Comparison of ENCODE assay signal across 20 cellular contexts in genomic region chr10:107168739-107169138, GRCh38. TPM values are rescaled to one million over a fixed set of nuclear protein-coding genes. Genes with fewer than 3 reads are reported as not detected.
DNase-seq lines count a peak whose midpoint lies in the region; ATAC-seq, FAIRE-seq and TF ChIP-seq lines count a peak whose summit lies in the region.
"Had no signal": no experiment of that assay in that cellular context is flagged by ENCODE, and none has a peak within 500 bp of the region (broad histone marks: within the 10 kb centered on the region; RNA-seq: fewer than 3 reads in every experiment).

No MANE protein-coding gene starts in this region.

- no peak overlapping the region for H3K4me3 ChIP-seq in HepG2 (replicated peaks in 1 of 3; ENCODE audit: insufficient read depth in 1 of 3, low read depth in 2 of 3, low read length in 3 of 3)
- no peak overlapping the region for H3K4me3 ChIP-seq in right lobe of liver
- H3K4me3 ChIP-seq in K562, result no peak overlapping the region
- H3K4me3 ChIP-seq: BLaER1 had no signal

- POLR2A ChIA-PET in HepG2 (lab: Yijun Ruan, JAX) (no interaction called here), K562 (lab: Yijun Ruan, JAX) (no interaction called here)

- no peaks in the 10 kb centered on the region for H3K9me3 ChIP-seq in HepG2 (ENCODE audit: low read length)
- no peaks in the 10 kb centered on the region for H3K9me3 ChIP-seq in right lobe of liver
- no peaks in the 10 kb centered on the region for H3K9me3 ChIP-seq in K562 (replicated peaks; ENCODE audit: control insufficient read depth, insufficient read depth, low read depth, low read length)
- H3K9me3 ChIP-seq: BE2C, Caco-2 had no signal

- intact Hi-C loops in HepG2 (cut with micrococcal nuclease; ENCODE audit: unreplicated experiment), result no loop called here
- intact Hi-C loops in right lobe of liver (cut with DNase I), result no loop called here
- intact Hi-C loops in K562 (cut with micrococcal nuclease), result no loop called here

- H3K79me2 ChIP-seq in HepG2 (ENCODE audit: insufficient read depth, low read length), result no peaks in the 10 kb centered on the region
- H3K79me2 ChIP-seq in K562 (ENCODE audit: control insufficient read depth, insufficient read depth, low read length), result no peaks in the 10 kb centered on the region

- TF ChIP-seq EP300 in HepG2 (IDR thresholded peaks at IDR 0.05; ENCODE audit: low read depth in 2 of 2, low read length in 2 of 2) (no peak), HepG2 (CRISPR knock-in tag; IDR thresholded peaks at IDR 0.05; ENCODE audit: borderline replicate concordance) (no peak), K562 (IDR thresholded peaks at IDR 0.05; ENCODE audit: low read length) (no peak)

- H4K20me1 ChIP-seq in HepG2 (ENCODE audit: insufficient read depth, low read length) (no peaks in the 10 kb centered on the region), K562 (replicated peaks; ENCODE audit: control insufficient read depth, insufficient read depth, low read length) (no peaks in the 10 kb centered on the region)
- H4K20me1 ChIP-seq: BLaER1 had no signal

- TF ChIP-seq CTCF in HepG2 (CRISPR knock-in tag; IDR thresholded peaks at IDR 0.05), result no peak
- TF ChIP-seq CTCF in right lobe of liver (IDR thresholded peaks at IDR 0.05), result no peak
- TF ChIP-seq CTCF in K562 (IDR thresholded peaks at IDR 0.05 in 2 of 3, conservative IDR thresholded peaks at IDR 0.05 in 1 of 3; ENCODE audit: insufficient read depth in 2 of 3, low read depth in 1 of 3, low read length in 3 of 3), result no peak

- in situ Hi-C loops in HepG2 (cut with HindIII; ENCODE audit: extremely low pct_ligation_motif_present, low pct_unique_long_range_greater_than_20kb), result no loop called here
- in situ Hi-C loops in K562 (cut with MboI), result no loop called here

- H3K27me3 ChIP-seq in HepG2 (ENCODE audit: control insufficient read depth in 1 of 2, insufficient read depth in 2 of 2, low read length in 2 of 2) (peaks cover 2 to 14% of the 10 kb centered on the region in 2 experiments; a peak in 3 of 5 replicates), right lobe of liver (peaks cover 0 to 11% of the 10 kb centered on the region in 2 donors), K562 (ENCODE audit: control insufficient read depth in 2 of 2, insufficient read depth in 2 of 2, low read length in 2 of 2) (peaks cover 0 to 10% of the 10 kb centered on the region in 2 experiments; a peak in 3 of 5 replicates)
- H3K27me3 ChIP-seq: BE2C had no signal

- TF ChIP-seq POLR2A in HepG2 (IDR thresholded peaks at IDR 0.05; ENCODE audit: insufficient read depth in 1 of 2, low read depth in 2 of 2, low read length in 2 of 2), result no peak
- TF ChIP-seq POLR2A in right lobe of liver (IDR thresholded peaks at IDR 0.05), result no peak
- no peak for TF ChIP-seq POLR2A in K562 (conservative IDR thresholded peaks at IDR 0.05)
- TF ChIP-seq POLR2A in GM18505 (IDR thresholded peaks at IDR 0.05; ENCODE audit: borderline replicate concordance, extremely low read depth, insufficient read depth, insufficient read length), result no peak

- H3K9ac ChIP-seq in HepG2 (ENCODE audit: insufficient read depth, low read depth, low read length) (no peak overlapping the region), K562 (ENCODE audit: insufficient read depth in 1 of 2, low read depth in 2 of 2, low read length in 2 of 2) (no peak overlapping the region)
- H3K9ac ChIP-seq: BLaER1 had no signal

- DNase-seq in HepG2 (ENCODE audit: low spot score) (no peak), right lobe of liver (no peak), K562 (ENCODE audit: extremely low read depth in 1 of 4, low spot score in 3 of 4) (no peak)
- DNase-seq: ACHN; BE2C; C1 segment of cervical spinal cord; Caco-2; Calu3; CD4-positive, alpha-beta T cell; CD8-positive, alpha-beta T cell; DMS79 treated with DMSO at 0.1 percent for 48 hours; GF-D8 had no signal

- H3K4me1 ChIP-seq in HepG2 (ENCODE audit: insufficient read depth, low read length) (no peaks in the 10 kb centered on the region; the same call in 1 of the 2 replicates), right lobe of liver (peaks cover 0 to 3% (median 0%) of the 10 kb centered on the region in 4 donors), K562 (replicated peaks in 1 of 2; ENCODE audit: control insufficient read depth in 2 of 2, insufficient read depth in 2 of 2, low read length in 2 of 2) (peaks cover 0 to 12% of the 10 kb centered on the region in 2 experiments; a peak in 2 of 5 replicates)
- H3K4me1 ChIP-seq: BE2C, Caco-2 had no signal

- 3% methylated on average over 1 of the region's 1 CpG for WGBS in HepG2 (ENCODE audit: low lambda C conversion rate)
- 64% methylated on average over 1 of the region's 1 CpG for WGBS in right lobe of liver (ENCODE audit: insufficient coverage, low coverage, low lambda C conversion rate, missing lambda C conversion rate)
- 8% methylated on average over 1 of the region's 1 CpG for WGBS in K562 (ENCODE audit: insufficient coverage, low coverage, missing lambda C conversion rate)

- no peak for TF ChIP-seq RAD21 in HepG2 (CRISPR knock-in tag; IDR thresholded peaks at IDR 0.05)
- TF ChIP-seq RAD21 in K562 (CRISPR knock-in tag; conservative IDR thresholded peaks at IDR 0.05 in 1 of 2, IDR thresholded peaks at IDR 0.05 in 1 of 2), result no peak

- no peak overlapping the region for H3K27ac ChIP-seq in HepG2 (ENCODE audit: extremely low read length, insufficient read depth, low read length)
- H3K27ac ChIP-seq in right lobe of liver, result no peak overlapping the region
- no peak overlapping the region for H3K27ac ChIP-seq in K562 (ENCODE audit: extremely low read depth, low read depth, low read length)
- H3K27ac ChIP-seq: 22Rv1, BLaER1 had no signal

- no peaks in the 10 kb centered on the region for H3K9me1 ChIP-seq in K562 (ENCODE audit: control insufficient read depth, insufficient read depth, low read length)

- FAIRE-seq in HepG2 (lab: Jason Lieb, UNC), result no peak
- FAIRE-seq in K562 (lab: Jason Lieb, UNC), result no peak
- FAIRE-seq: D721Med, G401.6, GM12891, GM18507 had no signal

- no peaks in the 10 kb centered on the region for H3K36me3 ChIP-seq in HepG2 (replicated peaks in 1 of 2; ENCODE audit: control insufficient read depth in 1 of 2, insufficient read depth in 2 of 2, low read length in 2 of 2)
- H3K36me3 ChIP-seq in right lobe of liver, result no peaks in the 10 kb centered on the region
- no peaks in the 10 kb centered on the region for H3K36me3 ChIP-seq in K562 (ENCODE audit: control insufficient read depth, insufficient read depth, low read length)
- H3K36me3 ChIP-seq: BE2C, BLaER1 had no signal

- no peak overlapping the region for H2AFZ ChIP-seq in HepG2 (ENCODE audit: low read length)
- no peak overlapping the region for H2AFZ ChIP-seq in K562 (ENCODE audit: low read depth, low read length)

- CTCF ChIA-PET in HepG2 (lab: Yijun Ruan, JAX; ENCODE audit: low intra/inter-chr PET ratio, low total read pairs) (no interaction called here), K562 (lab: Yijun Ruan, JAX; ENCODE audit: low intra/inter-chr PET ratio) (no interaction called here)

- ATAC-seq in HepG2 (no peak), right lobe of liver (no peak), K562 (no peak), GM18505 (IDR thresholded peaks at IDR 0.05; ENCODE audit: unreplicated experiment) (no peak), HG03439 (IDR thresholded peaks at IDR 0.05; ENCODE audit: unreplicated experiment) (no peak)
- ATAC-seq: CD8-positive, alpha-beta T cell had no signal

- H3K4me2 ChIP-seq in HepG2 (ENCODE audit: low read depth, low read length) (no peak overlapping the region), K562 (ENCODE audit: insufficient read depth, low read length) (no peak overlapping the region)
- H3K4me2 ChIP-seq: BLaER1 had no signal

- BruUV-seq in HepG2 (replicated peaks; lab: Mats Ljungman, UMichigan), result no TSS peak
- no TSS peak for BruUV-seq in K562 (replicated peaks; lab: Mats Ljungman, UMichigan)

RNA-seq across cellular contexts. Expression of gene SORCS1, which starts 4.2 kb away (rescaled TPM):
- not detected in 2 replicates for total RNA-seq in HepG2 (2016; rRNA removed; fragmentation: Illumina TruSeq; extraction: Trizol)
- total RNA-seq in HepG2 (2016; cell fraction: cytosol; rRNA removed; fragmentation: Illumina TruSeq; extraction: Trizol; ENCODE audit: low read depth), result not detected in 2 replicates
- not detected in 2 replicates for total RNA-seq in HepG2 (2016; cell fraction: insoluble cytoplasmic fraction; rRNA removed; fragmentation: Illumina TruSeq; extraction: Trizol)
- total RNA-seq in HepG2 (2016; cell fraction: membrane; rRNA removed; fragmentation: Illumina TruSeq; extraction: Trizol), result not detected in 2 replicates
- not detected in 2 replicates for total RNA-seq in HepG2 (2016; cell fraction: nucleus; rRNA removed; fragmentation: Illumina TruSeq; extraction: Trizol)
- not detected in 2 replicates for polyA plus RNA-seq in HepG2 (2011; rRNA removed)
- polyA plus RNA-seq in HepG2 (2011; cell fraction: cytosol; rRNA removed), result not detected in 2 replicates
- 0.09 TPM in 1 of 2 replicates, not detected in the other for polyA plus RNA-seq in HepG2 (2011; cell fraction: nucleus; rRNA removed)
- polyA plus RNA-seq in HepG2 (2012), result not detected in 2 replicates
- not detected in 2 replicates for polyA plus RNA-seq in HepG2 (2016; cell fraction: cytosol; fragmentation: Illumina TruSeq; extraction: Trizol; ENCODE audit: low read depth)
- polyA plus RNA-seq in HepG2 (2016; cell fraction: insoluble cytoplasmic fraction; fragmentation: Illumina TruSeq; extraction: Trizol; ENCODE audit: low read depth), result not detected in 2 replicates
- not detected in 2 replicates for polyA plus RNA-seq in HepG2 (2016; cell fraction: membrane; fragmentation: Illumina TruSeq; extraction: Trizol; ENCODE audit: low read depth)
- not detected in 2 replicates for polyA plus RNA-seq in HepG2 (2016; cell fraction: nucleus; fragmentation: Illumina TruSeq; extraction: Trizol; ENCODE audit: insufficient read depth, low read depth)
- not detected in 2 replicates for polyA minus RNA-seq in HepG2 (2011; rRNA and poly(A)+ RNA removed; ENCODE audit: low replicate concordance)
- polyA minus RNA-seq in HepG2 (2011; cell fraction: cytosol; rRNA and poly(A)+ RNA removed), result not detected in 2 replicates
- not detected in 2 replicates for polyA minus RNA-seq in HepG2 (2011; cell fraction: nucleus; rRNA and poly(A)+ RNA removed)
- under 1 TPM in 4 of 6 experiments, not detected in 2; 0.04 to 0.16 (median 0.09) TPM for total RNA-seq in right lobe of liver
- total RNA-seq in K562 (2011; cell fraction: chromatin; rRNA removed; ENCODE audit: low replicate concordance), result 8.9 and 11.8 TPM in 2 replicates
- total RNA-seq in K562 (2011; cell fraction: nucleolus; rRNA removed), result 3.7 and 4.5 TPM in 2 replicates
- total RNA-seq in K562 (2011; cell fraction: nucleoplasm; rRNA removed), result 4.7 and 5.6 TPM in 2 replicates
- total RNA-seq in K562 (2014; rRNA removed), result 2.7 and 3.0 TPM in 2 replicates
- total RNA-seq in K562 (2014; rRNA removed; fragmentation: Illumina TruSeq; extraction: Trizol), result 2.7 and 3.2 TPM in 2 replicates
- total RNA-seq in K562 (2015; rRNA removed; fragmentation: Illumina TruSeq; extraction: Trizol), result 3.1 and 3.8 TPM in 2 replicates
- total RNA-seq in K562 (2021), result 2.7 TPM in 2 replicates
- 3.6 and 3.9 TPM in 2 replicates for polyA plus RNA-seq in K562 (2011; rRNA removed)
- polyA plus RNA-seq in K562 (2011; cell fraction: cytosol; rRNA removed), result 1.3 and 1.6 TPM in 2 replicates
- 10.1 and 10.7 TPM in 2 replicates for polyA plus RNA-seq in K562 (2011; cell fraction: nucleus; rRNA removed)
- 3.7 and 6.8 TPM in 2 replicates for polyA plus RNA-seq in K562 (2012)
- polyA plus RNA-seq in K562 (2014; fragmentation: Illumina TruSeq; extraction: Trizol), result 1.9 and 2.1 TPM in 2 replicates
- 1 to 10 TPM; 1.5 to 2.6 TPM for polyA plus RNA-seq in K562 (2014; fragmentation: Nextera tagmentation; extraction: Ambion mirVana)
- 1.5 and 2.2 TPM in 2 replicates for polyA plus RNA-seq in K562 (2014; rRNA removed)
- 8.1 and 9.6 TPM in 2 replicates for polyA minus RNA-seq in K562 (2011; rRNA and poly(A)+ RNA removed)
- 2.3 and 2.5 TPM in 2 replicates for polyA minus RNA-seq in K562 (2011; cell fraction: cytosol; rRNA and poly(A)+ RNA removed)
- polyA minus RNA-seq in K562 (2011; cell fraction: nucleus; rRNA and poly(A)+ RNA removed), result 6.2 and 8.1 TPM in 2 replicates
- total RNA-seq: Caco-2; Calu3; CD4-positive, alpha-beta T cell; CD8-positive, alpha-beta T cell had no signal

Comparison
In these comparisons a context has a peak if more than half of its experiments do, and no peak if none do; other contexts are left out.
1. Of the 241 proteins assayed by ChIP-seq in both HepG2 and K562: peak only in HepG2: none; only in K562: MAFG; in both: MAFF and MAFK; in neither: 238.